Comparison of ENCODE assay signal across 11 cellular contexts in genomic region chr4:19309365-19309764, GRCh38.
DNase-seq lines count a peak whose midpoint lies in the region; ATAC-seq and TF ChIP-seq lines count a peak whose summit lies in the region.
"Had no signal": no experiment of that assay in that cellular context is flagged by ENCODE, and none has a peak within 500 bp of the region (broad histone marks: within the 10 kb centered on the region; RNA-seq: fewer than 3 reads in every experiment).

No MANE protein-coding gene starts in this region.

- DNase-seq in NCI-H748 (lab: John Stamatoyannopoulos, UW; ENCODE audit: unreplicated experiment) = peak; percentile 27
- no peak for DNase-seq in NCI-H748 treated with DMSO at 0.1 percent for 48 hours (lab: John Stamatoyannopoulos, UW)
- no peak for DNase-seq in esophagus muscularis mucosa (ENCODE audit: extremely low spot score)
- peak; percentile 7 for DNase-seq in retinal pigment epithelial cell (ENCODE audit: low read depth)
- no peak for DNase-seq in erythroblast (lab: John Stamatoyannopoulos, UW)
- DNase-seq: cerebellar nuclear complex, KG1 had no signal

- no peak for TF ChIP-seq POLR2A in esophagus muscularis mucosa (IDR thresholded peaks at IDR 0.05; ENCODE audit: low read depth)
- no peak for TF ChIP-seq POLR2A in erythroblast (IDR thresholded peaks at IDR 0.05; ENCODE audit: low read length)

- H2AFZ ChIP-seq in OCI-LY3 (ENCODE audit: low read depth, low read length) = no peak overlapping the region

- H3K4me1 ChIP-seq in OCI-LY3 (ENCODE audit: low read length) (no peaks in the 10 kb centered on the region), esophagus muscularis mucosa (peaks cover 0 to 5% (median 0%) of the 10 kb centered on the region in 4 donors)
- H3K4me1 ChIP-seq: SJSA1 had no signal

- H3K79me2 ChIP-seq in OCI-LY3 (ENCODE audit: low read length) = no peaks in the 10 kb centered on the region

- H3K4me2 ChIP-seq in OCI-LY3 (ENCODE audit: low read length) = no peak overlapping the region

- TF ChIP-seq CTCF in OCI-LY3 (IDR thresholded peaks at IDR 0.05; ENCODE audit: low read depth, low read length) (peak; percentile 50), esophagus muscularis mucosa (IDR thresholded peaks at IDR 0.05) (peak in 2 of 3 experiments; percentile 27 to 35), retinal pigment epithelial cell (conservative IDR thresholded peaks at IDR 0.05; ENCODE audit: low read depth, low read length) (peak; percentile 45)

- H4K20me1 ChIP-seq in OCI-LY3 (ENCODE audit: insufficient read depth, low read length) = no peaks in the 10 kb centered on the region

- H3K27ac ChIP-seq in OCI-LY3 (ENCODE audit: low read length) = no peak overlapping the region
- no peak overlapping the region for H3K27ac ChIP-seq in esophagus muscularis mucosa (replicated peaks in 1 of 4)
- H3K27ac ChIP-seq: SJSA1 had no signal

- intact Hi-C loops in esophagus muscularis mucosa (cut with DNase I) = no loop called here

- H3K36me3 ChIP-seq in OCI-LY3 (replicated peaks; ENCODE audit: low read depth, low read length) (no peaks in the 10 kb centered on the region), esophagus muscularis mucosa (no peaks in the 10 kb centered on the region)
- H3K36me3 ChIP-seq: SJSA1 had no signal

- WGBS in esophagus muscularis mucosa = 55% methylated on average over 2 of the region's 2 CpGs

- H3K4me3 ChIP-seq in OCI-LY3 (ENCODE audit: low read length) (no peak overlapping the region), esophagus muscularis mucosa (no peak overlapping the region), retinal pigment epithelial cell (ENCODE audit: low read length) (no peak overlapping the region)
- H3K4me3 ChIP-seq: SJSA1 had no signal

- no peaks in the 10 kb centered on the region for H3K27me3 ChIP-seq in OCI-LY3 (ENCODE audit: low read depth, low read length)
- no peaks in the 10 kb centered on the region for H3K27me3 ChIP-seq in esophagus muscularis mucosa
- H3K27me3 ChIP-seq: SJSA1 had no signal

- TF ChIP-seq EP300 in esophagus muscularis mucosa (IDR thresholded peaks at IDR 0.05) = no peak

- ATAC-seq in GM19452 (IDR thresholded peaks at IDR 0.05; ENCODE audit: unreplicated experiment) = no peak
- ATAC-seq in HG03135 (IDR thresholded peaks at IDR 0.05; ENCODE audit: unreplicated experiment) = no peak

- H3K9me3 ChIP-seq in OCI-LY3 (ENCODE audit: insufficient read depth, low read length) = no peaks in the 10 kb centered on the region
- H3K9me3 ChIP-seq in esophagus muscularis mucosa = no peaks in the 10 kb centered on the region
- H3K9me3 ChIP-seq: SJSA1 had no signal

- H3K9ac ChIP-seq in OCI-LY3 (ENCODE audit: low read length) = no peak overlapping the region

Comparison
In these comparisons a context has a peak if more than half of its experiments do, and no peak if none do; other contexts are left out.
1. DNase-seq: peak in NCI-H748 (single experiment) and retinal pigment epithelial cell (single experiment); none in NCI-H748 treated with DMSO at 0.1 percent for 48 hours (single experiment), esophagus muscularis mucosa (single experiment) and erythroblast (0 of 2).
2. Peak in every context shown above with its lines, with median percentiles within 50 percentile points of each other: CTCF ChIP-seq.